8 cellular contexts compared by ENCODE assay signal in the genomic region with DNA sequence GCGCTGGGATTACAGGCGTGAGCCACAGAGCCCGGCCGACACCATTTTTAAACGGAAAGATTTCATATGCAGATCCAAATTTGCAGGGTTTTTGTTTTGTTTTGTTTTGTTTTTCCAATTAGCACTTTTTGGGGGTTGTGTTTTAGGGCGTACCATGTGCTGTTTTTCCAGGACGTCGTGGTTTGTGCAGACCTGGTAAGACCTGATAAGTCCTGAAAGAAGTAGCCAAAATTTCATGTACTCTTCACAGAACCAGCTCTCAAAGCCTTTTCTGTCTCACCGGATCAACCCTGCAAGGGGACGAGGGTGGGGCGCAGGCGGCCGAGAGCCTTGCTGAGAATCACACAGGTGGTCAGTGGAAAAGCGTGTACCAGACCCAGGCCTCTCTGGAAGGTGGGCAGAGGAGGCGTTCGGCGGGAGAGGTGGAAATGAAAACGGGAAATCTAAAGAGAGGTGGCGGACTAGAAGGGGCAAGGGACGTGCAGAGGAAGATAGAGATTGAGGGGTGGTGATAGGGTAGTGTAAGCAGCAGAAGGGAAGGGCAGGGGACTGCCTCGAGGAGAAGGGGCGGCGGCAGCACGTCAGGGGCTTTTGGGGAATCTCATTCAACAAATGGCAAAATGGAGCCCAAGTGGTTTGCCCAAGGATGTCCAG. TPM values are rescaled to one million over a fixed set of nuclear protein-coding genes. Genes with fewer than 3 reads are reported as not detected.
DNase-seq lines count a peak whose midpoint lies in the region; ATAC-seq, FAIRE-seq and TF ChIP-seq lines count a peak whose summit lies in the region.

No MANE protein-coding gene starts in this region.

- peaks cover 35% of the 10 kb centered on the region for H3K79me2 ChIP-seq in MM.1S (ENCODE audit: low read length)

- H3K9me2 ChIP-seq in MM.1S (replicated peaks; ENCODE audit: insufficient read depth, low read length): no peaks in the 10 kb centered on the region

- H3K9me3 ChIP-seq in MM.1S (replicated peaks; ENCODE audit: insufficient read depth, low read length): no peaks in the 10 kb centered on the region

- H3K4me1 ChIP-seq in MM.1S (ENCODE audit: low read length): 0 out of 2 replicates have a peak, but pooled peaks cover 4% of the 10 kb centered on the region

- in situ Hi-C loops in G401 (cut with HindIII; ENCODE audit: low sequenced_read_pairs): no loop called here
- in situ Hi-C loops in astrocyte of the cerebellum (cut with HindIII; ENCODE audit: low sequenced_read_pairs): no loop called here
- in situ Hi-C loops in KBM-7 (cut with MboI; ENCODE audit: low pct_unique_long_range_greater_than_20kb, low sequenced_read_pairs): no loop called here

- no peaks in the 10 kb centered on the region for H4K20me1 ChIP-seq in MM.1S (ENCODE audit: insufficient read depth, low read length)

- H3K9me3 Mint-ChIP-seq in stimulated activated naive CD8-positive, alpha-beta T cell treated with anti-CD3 and anti-CD28 coated beads, Interleukin-15, amount 100 ng/mL, for 72 hours: no peaks in the 10 kb centered on the region

- TF ChIP-seq CTCF in MM.1S (IDR thresholded peaks at IDR 0.05; ENCODE audit: low read length) (no peak), astrocyte of the cerebellum (IDR thresholded peaks at IDR 0.05; ENCODE audit: low read depth, low read length, missing control alignments) (no peak), D721Med (IDR thresholded peaks at IDR 0.05; ENCODE audit: insufficient read depth, missing control alignments) (no peak)

- no peaks in the 10 kb centered on the region for H3K36me3 ChIP-seq in MM.1S (replicated peaks; ENCODE audit: insufficient read depth, low read length)

- DNase-seq in G401 (ENCODE audit: low spot score) (peak; percentile 27), MM.1S (no peak), astrocyte of the cerebellum (ENCODE audit: low read depth) (no peak), islet precursor cell (peak; percentile 60), KBM-7 (no peak), D721Med (ENCODE audit: insufficient read length, low spot score) (no peak)
- DNase-seq in stimulated activated naive CD8-positive, alpha-beta T cell treated with anti-CD3 and anti-CD28 coated beads, Interleukin-15, amount 100 ng/mL, for 72 hours: peak in 1 of 2 donors; percentile 16

- FAIRE-seq in D721Med (lab: Jason Lieb, UNC): no peak

- H3K27me3 ChIP-seq in MM.1S (replicated peaks; ENCODE audit: insufficient read depth, low read length): peaks cover 2% of the 10 kb centered on the region; the same call in 1 of the 2 replicates

- peak; percentile 9 for ATAC-seq in stimulated activated naive CD8-positive, alpha-beta T cell treated with anti-CD3 and anti-CD28 coated beads, Interleukin-15, amount 100 ng/mL, for 72 hours
- ATAC-seq in HG03135 (IDR thresholded peaks at IDR 0.05; ENCODE audit: unreplicated experiment): no peak

- peak overlapping the region; percentile 88 to 94 for H3K4me3 Mint-ChIP-seq in stimulated activated naive CD8-positive, alpha-beta T cell treated with anti-CD3 and anti-CD28 coated beads, Interleukin-15, amount 100 ng/mL, for 72 hours

- H3K27ac Mint-ChIP-seq in stimulated activated naive CD8-positive, alpha-beta T cell treated with anti-CD3 and anti-CD28 coated beads, Interleukin-15, amount 100 ng/mL, for 72 hours: peak overlapping the region; percentile 99 to 100

- H3K4me3 ChIP-seq in MM.1S (ENCODE audit: low read length) (peak overlapping the region; percentile 93), astrocyte of the cerebellum (ENCODE audit: low read depth, low read length) (peak overlapping the region; percentile 99)

- peaks cover 3% of the 10 kb centered on the region for H3K27me3 Mint-ChIP-seq in stimulated activated naive CD8-positive, alpha-beta T cell treated with anti-CD3 and anti-CD28 coated beads, Interleukin-15, amount 100 ng/mL, for 72 hours

- H3K9ac ChIP-seq in MM.1S (ENCODE audit: low read length): peak overlapping the region; percentile 85

- H3K4me1 Mint-ChIP-seq in stimulated activated naive CD8-positive, alpha-beta T cell treated with anti-CD3 and anti-CD28 coated beads, Interleukin-15, amount 100 ng/mL, for 72 hours: peaks cover 34% of the 10 kb centered on the region

- peak overlapping the region; percentile 83 for H3K27ac ChIP-seq in MM.1S (ENCODE audit: low read length)

- peak overlapping the region; percentile 98 for H2AFZ ChIP-seq in MM.1S (ENCODE audit: low read length)

- H3F3A ChIP-seq in MM.1S (ENCODE audit: insufficient read depth, low read length): no peaks in the 10 kb centered on the region

- peak overlapping the region; percentile 87 for H3K4me2 ChIP-seq in MM.1S (ENCODE audit: low read depth, low read length)

RNA-seq across cellular contexts. Expression of gene FAF2, which starts 1.2 kb away (rescaled TPM):
- total RNA-seq in G401 (2014; rRNA removed; shearing (Covaris generic)): 24.9 and 29.4 TPM in 2 replicates

RNA-seq across cellular contexts. Expression of gene CLTB, which starts 30.7 kb away (rescaled TPM):
- total RNA-seq in G401 (2014; rRNA removed; shearing (Covaris generic)): 163 and 179 TPM in 2 replicates

RNA-seq across cellular contexts. Expression of gene HIGD2A, which starts 58.5 kb away (rescaled TPM):
- 119 and 175 TPM in 2 replicates for total RNA-seq in G401 (2014; rRNA removed; shearing (Covaris generic))

RNA-seq across cellular contexts. Expression of gene NOP16, which starts 58.6 kb away (rescaled TPM):
- total RNA-seq in G401 (2014; rRNA removed; shearing (Covaris generic)): 44.4 and 47.9 TPM in 2 replicates

Comparison
In these comparisons a context has a peak if more than half of its experiments do, and no peak if none do; other contexts are left out.
1. DNase-seq: peak in G401 (single experiment) and islet precursor cell (single experiment); none in MM.1S (single experiment), astrocyte of the cerebellum (single experiment), KBM-7 (single experiment) and D721Med (single experiment).